1 cellular context compared by ENCODE assay signal in the genomic region with DNA sequence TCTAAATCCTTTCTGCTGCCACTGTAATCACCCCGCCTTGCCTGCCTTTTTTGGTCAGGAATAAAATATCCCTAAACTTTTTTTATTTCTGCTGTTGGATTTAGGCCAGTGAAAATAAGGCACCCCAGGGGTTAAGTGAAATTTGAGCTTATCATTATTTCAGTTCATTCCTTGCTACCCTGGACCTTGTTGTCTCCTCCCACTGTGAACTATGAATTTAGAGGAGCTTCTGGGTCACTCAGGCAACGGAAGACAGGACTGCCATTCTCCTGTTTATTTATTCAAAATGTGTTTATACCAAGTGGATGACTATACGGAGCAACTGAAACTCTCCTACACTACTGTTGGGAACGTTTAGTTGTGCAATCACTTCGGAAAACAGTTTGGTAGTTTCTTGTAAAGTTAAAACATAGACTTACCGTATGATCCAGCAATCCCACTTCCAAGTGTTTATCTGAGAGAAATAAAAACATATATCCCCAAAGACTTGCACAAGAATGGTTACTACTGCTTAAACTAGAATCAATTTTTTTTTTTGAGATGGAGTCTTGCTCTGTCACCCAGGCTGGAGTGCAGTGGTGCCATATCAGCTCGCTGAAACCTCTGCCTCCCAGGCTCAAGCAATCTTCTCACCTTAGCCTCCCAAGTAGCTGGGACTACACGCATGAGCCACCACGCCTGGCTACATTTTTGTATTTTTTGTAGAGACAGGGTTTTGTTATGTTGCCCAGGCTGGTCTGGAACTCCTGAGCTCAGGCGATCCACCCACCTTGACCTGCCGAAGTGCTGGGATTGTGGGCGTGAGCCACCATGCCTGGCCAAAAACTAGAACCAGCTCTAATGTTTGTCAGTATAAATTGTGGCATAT.
TF ChIP-seq lines count a peak whose summit lies in the region.

No MANE protein-coding gene starts in this region.

TF ChIP-seq in HepG2, 621 proteins besides CTCF, POLR2A, EP300 and RAD21 (continued from another document and continues in another):
- TF ChIP-seq, protein P1, sequence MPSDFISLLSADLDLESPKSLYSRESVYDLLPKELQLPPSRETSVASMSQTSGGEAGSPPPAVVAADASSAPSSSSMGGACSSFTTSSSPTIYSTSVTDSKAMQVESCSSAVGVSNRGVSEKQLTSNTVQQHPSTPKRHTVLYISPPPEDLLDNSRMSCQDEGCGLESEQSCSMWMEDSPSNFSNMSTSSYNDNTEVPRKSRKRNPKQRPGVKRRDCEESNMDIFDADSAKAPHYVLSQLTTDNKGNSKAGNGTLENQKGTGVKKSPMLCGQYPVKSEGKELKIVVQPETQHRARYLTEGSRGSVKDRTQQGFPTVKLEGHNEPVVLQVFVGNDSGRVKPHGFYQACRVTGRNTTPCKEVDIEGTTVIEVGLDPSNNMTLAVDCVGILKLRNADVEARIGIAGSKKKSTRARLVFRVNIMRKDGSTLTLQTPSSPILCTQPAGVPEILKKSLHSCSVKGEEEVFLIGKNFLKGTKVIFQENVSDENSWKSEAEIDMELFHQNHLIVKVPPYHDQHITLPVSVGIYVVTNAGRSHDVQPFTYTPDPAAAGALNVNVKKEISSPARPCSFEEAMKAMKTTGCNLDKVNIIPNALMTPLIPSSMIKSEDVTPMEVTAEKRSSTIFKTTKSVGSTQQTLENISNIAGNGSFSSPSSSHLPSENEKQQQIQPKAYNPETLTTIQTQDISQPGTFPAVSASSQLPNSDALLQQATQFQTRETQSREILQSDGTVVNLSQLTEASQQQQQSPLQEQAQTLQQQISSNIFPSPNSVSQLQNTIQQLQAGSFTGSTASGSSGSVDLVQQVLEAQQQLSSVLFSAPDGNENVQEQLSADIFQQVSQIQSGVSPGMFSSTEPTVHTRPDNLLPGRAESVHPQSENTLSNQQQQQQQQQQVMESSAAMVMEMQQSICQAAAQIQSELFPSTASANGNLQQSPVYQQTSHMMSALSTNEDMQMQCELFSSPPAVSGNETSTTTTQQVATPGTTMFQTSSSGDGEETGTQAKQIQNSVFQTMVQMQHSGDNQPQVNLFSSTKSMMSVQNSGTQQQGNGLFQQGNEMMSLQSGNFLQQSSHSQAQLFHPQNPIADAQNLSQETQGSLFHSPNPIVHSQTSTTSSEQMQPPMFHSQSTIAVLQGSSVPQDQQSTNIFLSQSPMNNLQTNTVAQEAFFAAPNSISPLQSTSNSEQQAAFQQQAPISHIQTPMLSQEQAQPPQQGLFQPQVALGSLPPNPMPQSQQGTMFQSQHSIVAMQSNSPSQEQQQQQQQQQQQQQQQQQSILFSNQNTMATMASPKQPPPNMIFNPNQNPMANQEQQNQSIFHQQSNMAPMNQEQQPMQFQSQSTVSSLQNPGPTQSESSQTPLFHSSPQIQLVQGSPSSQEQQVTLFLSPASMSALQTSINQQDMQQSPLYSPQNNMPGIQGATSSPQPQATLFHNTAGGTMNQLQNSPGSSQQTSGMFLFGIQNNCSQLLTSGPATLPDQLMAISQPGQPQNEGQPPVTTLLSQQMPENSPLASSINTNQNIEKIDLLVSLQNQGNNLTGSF (CRISPR knock-in tag; IDR thresholded peaks at IDR 0.05), result no peak
- TF ChIP-seq TAF1 (CRISPR knock-in tag; IDR thresholded peaks at IDR 0.05) (no peak), SIX1 (CRISPR knock-in tag; IDR thresholded peaks at IDR 0.05; ENCODE audit: borderline replicate concordance) (peak; percentile 97), SALL2 (CRISPR knock-in tag; IDR thresholded peaks at IDR 0.05) (no peak), SRSF4 (IDR thresholded peaks at IDR 0.05; ENCODE audit: low read depth, low read length, poor library complexity, severe bottlenecking) (no peak), SAP130 (CRISPR knock-in tag; IDR thresholded peaks at IDR 0.05; ENCODE audit: low read depth) (peak; percentile 43), TGIF2 (CRISPR knock-in tag; IDR thresholded peaks at IDR 0.05) (no peak), HHEX (CRISPR knock-in tag; IDR thresholded peaks at IDR 0.05) (no peak), ARNT (IDR thresholded peaks at IDR 0.05) (no peak), ZNF766 (CRISPR knock-in tag; IDR thresholded peaks at IDR 0.05; ENCODE audit: borderline replicate concordance) (no peak), BRCA1 (CRISPR knock-in tag; IDR thresholded peaks at IDR 0.05) (no peak), FIP1L1 (IDR thresholded peaks at IDR 0.05; ENCODE audit: borderline replicate concordance, insufficient read depth, low read depth, low read length) (no peak), ZNF790 (CRISPR knock-in tag; IDR thresholded peaks at IDR 0.05; ENCODE audit: borderline replicate concordance) (no peak), ISX (CRISPR knock-in tag; conservative IDR thresholded peaks at IDR 0.05) (no peak)
- TF ChIP-seq, protein P2, sequence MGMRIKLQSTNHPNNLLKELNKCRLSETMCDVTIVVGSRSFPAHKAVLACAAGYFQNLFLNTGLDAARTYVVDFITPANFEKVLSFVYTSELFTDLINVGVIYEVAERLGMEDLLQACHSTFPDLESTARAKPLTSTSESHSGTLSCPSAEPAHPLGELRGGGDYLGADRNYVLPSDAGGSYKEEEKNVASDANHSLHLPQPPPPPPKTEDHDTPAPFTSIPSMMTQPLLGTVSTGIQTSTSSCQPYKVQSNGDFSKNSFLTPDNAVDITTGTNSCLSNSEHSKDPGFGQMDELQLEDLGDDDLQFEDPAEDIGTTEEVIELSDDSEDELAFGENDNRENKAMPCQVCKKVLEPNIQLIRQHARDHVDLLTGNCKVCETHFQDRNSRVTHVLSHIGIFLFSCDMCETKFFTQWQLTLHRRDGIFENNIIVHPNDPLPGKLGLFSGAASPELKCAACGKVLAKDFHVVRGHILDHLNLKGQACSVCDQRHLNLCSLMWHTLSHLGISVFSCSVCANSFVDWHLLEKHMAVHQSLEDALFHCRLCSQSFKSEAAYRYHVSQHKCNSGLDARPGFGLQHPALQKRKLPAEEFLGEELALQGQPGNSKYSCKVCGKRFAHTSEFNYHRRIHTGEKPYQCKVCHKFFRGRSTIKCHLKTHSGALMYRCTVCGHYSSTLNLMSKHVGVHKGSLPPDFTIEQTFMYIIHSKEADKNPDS (CRISPR knock-in tag; IDR thresholded peaks at IDR 0.05), result no peak
- TF ChIP-seq, protein P3, sequence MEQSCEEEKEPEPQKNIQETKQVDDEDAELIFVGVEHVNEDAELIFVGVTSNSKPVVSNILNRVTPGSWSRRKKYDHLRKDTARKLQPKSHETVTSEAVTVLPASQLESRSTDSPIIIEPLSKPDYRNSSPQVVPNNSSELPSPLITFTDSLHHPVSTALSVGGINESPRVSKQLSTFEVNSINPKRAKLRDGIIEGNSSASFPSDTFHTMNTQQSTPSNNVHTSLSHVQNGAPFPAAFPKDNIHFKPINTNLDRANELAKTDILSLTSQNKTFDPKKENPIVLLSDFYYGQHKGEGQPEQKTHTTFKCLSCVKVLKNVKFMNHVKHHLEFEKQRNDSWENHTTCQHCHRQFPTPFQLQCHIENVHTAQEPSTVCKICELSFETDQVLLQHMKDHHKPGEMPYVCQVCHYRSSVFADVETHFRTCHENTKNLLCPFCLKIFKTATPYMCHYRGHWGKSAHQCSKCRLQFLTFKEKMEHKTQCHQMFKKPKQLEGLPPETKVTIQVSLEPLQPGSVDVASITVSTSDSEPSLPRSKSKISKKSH (CRISPR knock-in tag; IDR thresholded peaks at IDR 0.05; ENCODE audit: borderline replicate concordance), result no peak
- TF ChIP-seq, protein P4, sequence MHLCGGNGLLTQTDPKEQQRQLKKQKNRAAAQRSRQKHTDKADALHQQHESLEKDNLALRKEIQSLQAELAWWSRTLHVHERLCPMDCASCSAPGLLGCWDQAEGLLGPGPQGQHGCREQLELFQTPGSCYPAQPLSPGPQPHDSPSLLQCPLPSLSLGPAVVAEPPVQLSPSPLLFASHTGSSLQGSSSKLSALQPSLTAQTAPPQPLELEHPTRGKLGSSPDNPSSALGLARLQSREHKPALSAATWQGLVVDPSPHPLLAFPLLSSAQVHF (CRISPR knock-in tag; IDR thresholded peaks at IDR 0.05), result no peak
- TF ChIP-seq, protein P5, sequence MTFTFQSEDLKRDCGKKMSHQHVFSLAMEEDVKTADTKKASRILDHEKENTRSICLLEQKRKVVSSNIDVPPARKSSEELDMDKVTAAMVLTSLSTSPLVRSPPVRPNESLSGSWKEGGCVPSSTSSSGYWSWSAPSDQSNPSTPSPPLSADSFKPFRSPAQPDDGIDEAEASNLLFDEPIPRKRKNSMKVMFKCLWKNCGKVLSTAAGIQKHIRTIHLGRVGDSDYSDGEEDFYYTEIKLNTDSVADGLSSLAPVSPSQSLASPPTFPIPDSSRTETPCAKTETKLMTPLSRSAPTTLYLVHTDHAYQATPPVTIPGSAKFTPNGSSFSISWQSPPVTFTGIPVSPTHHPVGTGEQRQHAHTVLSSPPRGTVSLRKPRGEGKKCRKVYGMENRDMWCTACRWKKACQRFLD (CRISPR knock-in tag; IDR thresholded peaks at IDR 0.05; ENCODE audit: borderline replicate concordance), result no peak
- TF ChIP-seq, protein P6, sequence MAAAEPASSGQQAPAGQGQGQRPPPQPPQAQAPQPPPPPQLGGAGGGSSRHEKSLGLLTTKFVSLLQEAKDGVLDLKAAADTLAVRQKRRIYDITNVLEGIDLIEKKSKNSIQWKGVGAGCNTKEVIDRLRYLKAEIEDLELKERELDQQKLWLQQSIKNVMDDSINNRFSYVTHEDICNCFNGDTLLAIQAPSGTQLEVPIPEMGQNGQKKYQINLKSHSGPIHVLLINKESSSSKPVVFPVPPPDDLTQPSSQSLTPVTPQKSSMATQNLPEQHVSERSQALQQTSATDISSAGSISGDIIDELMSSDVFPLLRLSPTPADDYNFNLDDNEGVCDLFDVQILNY (CRISPR knock-in tag; conservative IDR thresholded peaks at IDR 0.05), result no peak
- TF ChIP-seq, protein P7, sequence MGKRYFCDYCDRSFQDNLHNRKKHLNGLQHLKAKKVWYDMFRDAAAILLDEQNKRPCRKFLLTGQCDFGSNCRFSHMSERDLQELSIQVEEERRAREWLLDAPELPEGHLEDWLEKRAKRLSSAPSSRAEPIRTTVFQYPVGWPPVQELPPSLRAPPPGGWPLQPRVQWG (CRISPR knock-in tag; IDR thresholded peaks at IDR 0.05; ENCODE audit: borderline replicate concordance, low read depth), result no peak
- TF ChIP-seq, protein P8, sequence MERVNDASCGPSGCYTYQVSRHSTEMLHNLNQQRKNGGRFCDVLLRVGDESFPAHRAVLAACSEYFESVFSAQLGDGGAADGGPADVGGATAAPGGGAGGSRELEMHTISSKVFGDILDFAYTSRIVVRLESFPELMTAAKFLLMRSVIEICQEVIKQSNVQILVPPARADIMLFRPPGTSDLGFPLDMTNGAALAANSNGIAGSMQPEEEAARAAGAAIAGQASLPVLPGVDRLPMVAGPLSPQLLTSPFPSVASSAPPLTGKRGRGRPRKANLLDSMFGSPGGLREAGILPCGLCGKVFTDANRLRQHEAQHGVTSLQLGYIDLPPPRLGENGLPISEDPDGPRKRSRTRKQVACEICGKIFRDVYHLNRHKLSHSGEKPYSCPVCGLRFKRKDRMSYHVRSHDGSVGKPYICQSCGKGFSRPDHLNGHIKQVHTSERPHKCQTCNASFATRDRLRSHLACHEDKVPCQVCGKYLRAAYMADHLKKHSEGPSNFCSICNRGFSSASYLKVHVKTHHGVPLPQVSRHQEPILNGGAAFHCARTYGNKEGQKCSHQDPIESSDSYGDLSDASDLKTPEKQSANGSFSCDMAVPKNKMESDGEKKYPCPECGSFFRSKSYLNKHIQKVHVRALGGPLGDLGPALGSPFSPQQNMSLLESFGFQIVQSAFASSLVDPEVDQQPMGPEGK (CRISPR knock-in tag; IDR thresholded peaks at IDR 0.05), result no peak
- TF ChIP-seq, protein P9, sequence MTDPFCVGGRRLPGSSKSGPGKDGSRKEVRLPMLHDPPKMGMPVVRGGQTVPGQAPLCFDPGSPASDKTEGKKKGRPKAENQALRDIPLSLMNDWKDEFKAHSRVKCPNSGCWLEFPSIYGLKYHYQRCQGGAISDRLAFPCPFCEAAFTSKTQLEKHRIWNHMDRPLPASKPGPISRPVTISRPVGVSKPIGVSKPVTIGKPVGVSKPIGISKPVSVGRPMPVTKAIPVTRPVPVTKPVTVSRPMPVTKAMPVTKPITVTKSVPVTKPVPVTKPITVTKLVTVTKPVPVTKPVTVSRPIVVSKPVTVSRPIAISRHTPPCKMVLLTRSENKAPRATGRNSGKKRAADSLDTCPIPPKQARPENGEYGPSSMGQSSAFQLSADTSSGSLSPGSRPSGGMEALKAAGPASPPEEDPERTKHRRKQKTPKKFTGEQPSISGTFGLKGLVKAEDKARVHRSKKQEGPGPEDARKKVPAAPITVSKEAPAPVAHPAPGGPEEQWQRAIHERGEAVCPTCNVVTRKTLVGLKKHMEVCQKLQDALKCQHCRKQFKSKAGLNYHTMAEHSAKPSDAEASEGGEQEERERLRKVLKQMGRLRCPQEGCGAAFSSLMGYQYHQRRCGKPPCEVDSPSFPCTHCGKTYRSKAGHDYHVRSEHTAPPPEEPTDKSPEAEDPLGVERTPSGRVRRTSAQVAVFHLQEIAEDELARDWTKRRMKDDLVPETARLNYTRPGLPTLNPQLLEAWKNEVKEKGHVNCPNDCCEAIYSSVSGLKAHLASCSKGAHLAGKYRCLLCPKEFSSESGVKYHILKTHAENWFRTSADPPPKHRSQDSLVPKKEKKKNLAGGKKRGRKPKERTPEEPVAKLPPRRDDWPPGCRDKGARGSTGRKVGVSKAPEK (CRISPR knock-in tag; IDR thresholded peaks at IDR 0.05; ENCODE audit: borderline replicate concordance), result no peak
- TF ChIP-seq, protein P10, sequence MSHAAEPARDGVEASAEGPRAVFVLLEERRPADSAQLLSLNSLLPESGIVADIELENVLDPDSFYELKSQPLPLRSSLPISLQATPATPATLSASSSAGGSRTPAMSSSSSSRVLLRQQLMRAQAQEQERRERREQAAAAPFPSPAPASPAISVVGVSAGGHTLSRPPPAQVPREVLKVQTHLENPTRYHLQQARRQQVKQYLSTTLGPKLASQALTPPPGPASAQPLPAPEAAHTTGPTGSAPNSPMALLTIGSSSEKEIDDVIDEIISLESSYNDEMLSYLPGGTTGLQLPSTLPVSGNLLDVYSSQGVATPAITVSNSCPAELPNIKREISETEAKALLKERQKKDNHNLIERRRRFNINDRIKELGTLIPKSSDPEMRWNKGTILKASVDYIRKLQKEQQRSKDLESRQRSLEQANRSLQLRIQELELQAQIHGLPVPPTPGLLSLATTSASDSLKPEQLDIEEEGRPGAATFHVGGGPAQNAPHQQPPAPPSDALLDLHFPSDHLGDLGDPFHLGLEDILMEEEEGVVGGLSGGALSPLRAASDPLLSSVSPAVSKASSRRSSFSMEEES (CRISPR knock-in tag; IDR thresholded peaks at IDR 0.05), result no peak
- TF ChIP-seq, protein P11, sequence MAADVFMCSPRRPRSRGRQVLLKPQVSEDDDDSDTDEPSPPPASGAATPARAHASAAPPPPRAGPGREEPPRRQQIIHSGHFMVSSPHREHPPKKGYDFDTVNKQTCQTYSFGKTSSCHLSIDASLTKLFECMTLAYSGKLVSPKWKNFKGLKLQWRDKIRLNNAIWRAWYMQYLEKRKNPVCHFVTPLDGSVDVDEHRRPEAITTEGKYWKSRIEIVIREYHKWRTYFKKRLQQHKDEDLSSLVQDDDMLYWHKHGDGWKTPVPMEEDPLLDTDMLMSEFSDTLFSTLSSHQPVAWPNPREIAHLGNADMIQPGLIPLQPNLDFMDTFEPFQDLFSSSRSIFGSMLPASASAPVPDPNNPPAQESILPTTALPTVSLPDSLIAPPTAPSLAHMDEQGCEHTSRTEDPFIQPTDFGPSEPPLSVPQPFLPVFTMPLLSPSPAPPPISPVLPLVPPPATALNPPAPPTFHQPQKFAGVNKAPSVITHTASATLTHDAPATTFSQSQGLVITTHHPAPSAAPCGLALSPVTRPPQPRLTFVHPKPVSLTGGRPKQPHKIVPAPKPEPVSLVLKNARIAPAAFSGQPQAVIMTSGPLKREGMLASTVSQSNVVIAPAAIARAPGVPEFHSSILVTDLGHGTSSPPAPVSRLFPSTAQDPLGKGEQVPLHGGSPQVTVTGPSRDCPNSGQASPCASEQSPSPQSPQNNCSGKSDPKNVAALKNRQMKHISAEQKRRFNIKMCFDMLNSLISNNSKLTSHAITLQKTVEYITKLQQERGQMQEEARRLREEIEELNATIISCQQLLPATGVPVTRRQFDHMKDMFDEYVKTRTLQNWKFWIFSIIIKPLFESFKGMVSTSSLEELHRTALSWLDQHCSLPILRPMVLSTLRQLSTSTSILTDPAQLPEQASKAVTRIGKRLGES (CRISPR knock-in tag; IDR thresholded peaks at IDR 0.05; ENCODE audit: borderline replicate concordance), result no peak
